Comparison of ENCODE assay signal across 8 cellular contexts in the genomic region with DNA sequence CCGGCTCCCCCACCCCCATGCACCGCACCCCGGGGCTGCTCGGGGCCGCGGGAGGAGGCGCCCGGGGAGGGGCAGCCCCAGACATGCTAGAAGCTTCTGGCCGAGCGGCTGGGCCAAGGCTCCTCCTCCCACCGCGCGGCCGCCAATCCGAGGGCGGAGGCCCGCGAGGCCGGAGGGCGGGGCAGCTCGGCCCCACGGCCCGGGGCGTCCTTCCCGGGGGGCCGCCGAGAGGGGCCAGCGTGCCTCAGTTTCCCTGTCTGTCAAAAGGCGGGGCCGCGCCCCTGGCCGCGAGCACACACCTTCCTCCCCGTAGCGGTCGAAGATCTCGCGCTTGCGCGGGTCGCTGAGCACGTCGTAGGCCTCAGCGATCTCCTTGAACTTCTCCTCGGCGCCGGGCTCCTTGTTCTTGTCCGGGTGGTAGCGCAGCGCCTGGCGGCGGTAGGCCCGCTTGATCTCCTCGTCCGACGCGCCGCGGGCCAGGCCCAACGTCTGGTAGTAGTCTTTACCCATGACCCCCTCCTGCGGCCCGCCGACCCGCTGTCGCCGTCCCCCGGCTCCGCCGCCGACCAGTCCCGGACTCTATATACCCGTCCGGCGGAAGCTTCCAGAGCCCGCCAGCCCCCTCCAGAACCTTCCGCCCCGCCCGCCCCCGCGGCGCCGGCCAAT. TPM values are rescaled to one million over a fixed set of nuclear protein-coding genes. Genes with fewer than 3 reads are reported as not detected.
DNase-seq lines count a peak whose midpoint lies in the region; ATAC-seq lines count a peak whose summit lies in the region.

TSS of gene DNAJB1 (minus strand) at position 558 of the 666 bp plus-strand sequence. CDS start at position 510, 48 bp downstream.

- H3K36me3 ChIP-seq in SJSA1 = peaks cover 51% of the 10 kb centered on the region

- intact Hi-C loops in left cardiac atrium (cut with DNase I) (no loop called here), posterior cingulate gyrus (cut with DNase I) (loop anchor here (2.0 kb wide), 1 partner anchor 21 kb away; the partner anchor contains the start of gene GIPC1)

- DNase-seq in EH (ENCODE audit: low read depth) (peak; percentile 84), SJSA1 (ENCODE audit: low read depth in 1 of 2, low spot score in 2 of 2) (peak; percentile 68 to 90), amniotic epithelial cell (ENCODE audit: low read depth) (peak; percentile 67), left cardiac atrium (peak; percentile 85), posterior cingulate gyrus (peak; percentile 71 to 98 (median 78)), NCI-H187 treated with DMSO at 0.1 percent for 48 hours (lab: John Stamatoyannopoulos, UW) (no peak)

- H3K9me3 ChIP-seq in SJSA1 (replicated peaks) = no peaks in the 10 kb centered on the region

- ATAC-seq in GM19467 (IDR thresholded peaks at IDR 0.05; ENCODE audit: unreplicated experiment) (peak; percentile 58), HG03571 (IDR thresholded peaks at IDR 0.05; ENCODE audit: unreplicated experiment) (peak; percentile 54), left cardiac atrium (peak; percentile 86 to 91)

- peak within 1 kb of the TSS; percentile 97 for H3K4me3 ChIP-seq in SJSA1

- H3K27ac ChIP-seq in SJSA1 = peak within 1 kb of the TSS; percentile 92

- peaks cover 49% of the 10 kb centered on the region for H3K4me1 ChIP-seq in SJSA1 (replicated peaks)

- H3K27me3 ChIP-seq in SJSA1 (replicated peaks) = no peaks in the 10 kb centered on the region

RNA-seq across cellular contexts. Expression of gene DNAJB1, which starts in this region (rescaled TPM):
- total RNA-seq in SJSA1 (2014; rRNA removed; shearing (Covaris generic)) = 126 and 146 TPM in 2 replicates
- total RNA-seq in left cardiac atrium = 10 to 100 TPM; 50.7 to 70.5 TPM
